24 cellular contexts compared by ENCODE assay signal in genomic region chr6:150806790-150807189, GRCh38. TPM values are rescaled to one million over a fixed set of nuclear protein-coding genes. Genes with fewer than 3 reads are reported as not detected.
DNase-seq lines count a peak whose midpoint lies in the region; ATAC-seq and TF ChIP-seq lines count a peak whose summit lies in the region.
"Had no signal": no experiment of that assay in that cellular context is flagged by ENCODE, and none has a peak within 500 bp of the region (broad histone marks: within the 10 kb centered on the region; RNA-seq: fewer than 3 reads in every experiment).

No MANE protein-coding gene starts in this region.

- no peak for TF ChIP-seq RAD21 in HCT116 (IDR thresholded peaks at IDR 0.05; ENCODE audit: low read depth)

- H3K36me3 ChIP-seq in HCT116 (ENCODE audit: control insufficient read depth in 1 of 2, insufficient read depth in 2 of 2, low read length in 2 of 2), result no peaks in the 10 kb centered on the region
- H3K36me3 ChIP-seq in PC-9 (ENCODE audit: low read depth), result peaks cover 8% of the 10 kb centered on the region; the same call in 1 of the 2 replicates

- no peak overlapping the region for H3K4me2 ChIP-seq in HCT116 (ENCODE audit: low read length)
- H3K4me2 ChIP-seq in PC-9, result no peak overlapping the region; the same call in 1 of the 2 replicates

- H3K9me3 Mint-ChIP-seq in activated T-helper 17 cell treated with anti-CD3 and anti-CD28 coated beads, Interleukin-2, amount 50 U/mL, for 72 hours, result no peaks in the 10 kb centered on the region
- no peaks in the 10 kb centered on the region for H3K9me3 Mint-ChIP-seq in activated T-helper 1 cell treated with anti-CD3 and anti-CD28 coated beads, Interleukin-12 subunit alpha, Interleukin-12 subunit beta, Interleukin-2, Interleukin-4 antibody, amounts not matched to agents 30 ng/mL and 10 ng/mL and 1 ng/mL, durations not matched to agents 14 hours and 24 hours and 36 hours
- no peaks in the 10 kb centered on the region for H3K9me3 Mint-ChIP-seq in HFFc6
- H3K9me3 Mint-ChIP-seq: CD8-positive, alpha-beta T cell had no signal

- H4K20me1 ChIP-seq in HCT116 (ENCODE audit: insufficient read depth) (no peaks in the 10 kb centered on the region), PC-9 (ENCODE audit: insufficient read depth) (no peaks in the 10 kb centered on the region)

- H3K79me2 ChIP-seq in HCT116 (ENCODE audit: insufficient read depth, low read length) (no peaks in the 10 kb centered on the region), PC-9 (ENCODE audit: low read depth) (no peaks in the 10 kb centered on the region)

- H3K9ac ChIP-seq in HCT116 (ENCODE audit: low read length), result no peak overlapping the region

- peaks cover 3% of the 10 kb centered on the region for H3K36me3 Mint-ChIP-seq in activated T-helper 17 cell treated with anti-CD3 and anti-CD28 coated beads, Interleukin-2, amount 50 U/mL, for 72 hours (ENCODE audit: low read depth)
- H3K36me3 Mint-ChIP-seq in activated T-helper 1 cell treated with anti-CD3 and anti-CD28 coated beads, Interleukin-12 subunit alpha, Interleukin-12 subunit beta, Interleukin-2, Interleukin-4 antibody, amounts not matched to agents 30 ng/mL and 10 ng/mL and 1 ng/mL, durations not matched to agents 14 hours and 24 hours and 36 hours (ENCODE audit: low read depth), result no peaks in the 10 kb centered on the region
- H3K36me3 Mint-ChIP-seq in HFFc6 (ENCODE audit: low read depth), result no peaks in the 10 kb centered on the region
- H3K36me3 Mint-ChIP-seq: CD8-positive, alpha-beta T cell had no signal

- TF ChIP-seq CTCF in HCT116 (IDR thresholded peaks at IDR 0.05 in 2 of 3, conservative IDR thresholded peaks at IDR 0.05 in 1 of 3; ENCODE audit: borderline replicate concordance in 1 of 3, insufficient read depth in 1 of 3, low read depth in 2 of 3, low read length in 2 of 3) (no peak), PC-9 (conservative IDR thresholded peaks at IDR 0.05) (no peak), epithelial cell of esophagus (IDR thresholded peaks at IDR 0.05; ENCODE audit: insufficient read depth, low read depth, low read length, missing control alignments) (no peak), HFFc6 (IDR thresholded peaks at IDR 0.05) (no peak)

- BruUV-seq in HCT116 (replicated peaks; lab: Mats Ljungman, UMichigan) (no TSS peak), PC-9 (replicated peaks; lab: Mats Ljungman, UMichigan) (no TSS peak)

- no peak for TF ChIP-seq POLR2A in HCT116 (IDR thresholded peaks at IDR 0.05; ENCODE audit: borderline replicate concordance, extremely low read depth, insufficient read depth, insufficient read length)

- CTCF ChIA-PET in HCT116 (lab: Charles Lee), result interaction anchor here (1.0 kb wide), 1 partner anchor 10 kb away, joined by 5 read pairs; no protein-coding TSS in a partner anchor
- CTCF ChIA-PET in PC-9 (lab: Charles Lee), result interaction anchor here (0.7 kb wide), 1 partner anchor 566 kb away, joined by 6 read pairs; no protein-coding TSS in a partner anchor

- RAD21 ChIA-PET in HCT116 (lab: Charles Lee; ENCODE audit: low non-redundant PET in 1 of 2, low total read pairs in 2 of 2, uncharacterized antibody in 2 of 2, unreplicated experiment in 2 of 2), result interaction anchor here in 1 of 2 experiments (0.7 kb wide), 1 partner anchor 36 kb away, joined by 6 read pairs; no protein-coding TSS in a partner anchor

- peaks cover 4% of the 10 kb centered on the region for H3K27me3 Mint-ChIP-seq in activated T-helper 17 cell treated with anti-CD3 and anti-CD28 coated beads, Interleukin-2, amount 50 U/mL, for 72 hours
- peaks cover 2% of the 10 kb centered on the region for H3K27me3 Mint-ChIP-seq in activated T-helper 1 cell treated with anti-CD3 and anti-CD28 coated beads, Interleukin-12 subunit alpha, Interleukin-12 subunit beta, Interleukin-2, Interleukin-4 antibody, amounts not matched to agents 30 ng/mL and 10 ng/mL and 1 ng/mL, durations not matched to agents 14 hours and 24 hours and 36 hours (ENCODE audit: insufficient read depth)
- peaks cover 8% of the 10 kb centered on the region for H3K27me3 Mint-ChIP-seq in HFFc6 (ENCODE audit: insufficient read depth)

- DNase-seq in HCT116 (ENCODE audit: low read depth, low spot score) (no peak), PC-9 (peak; percentile 18 to 81), epithelial cell of esophagus (ENCODE audit: low read depth) (peak; percentile 84), renal cortical epithelial cell (ENCODE audit: low read depth) (peak; percentile 37), HFFc6 (no peak)
- DNase-seq in activated T-helper 1 cell treated with anti-CD3 and anti-CD28 coated beads, Interleukin-12 subunit alpha, Interleukin-12 subunit beta, Interleukin-2, Interleukin-4 antibody, amounts not matched to agents 30 ng/mL and 10 ng/mL and 1 ng/mL, durations not matched to agents 14 hours and 24 hours and 36 hours (ENCODE audit: low spot score), result no peak
- DNase-seq: CD8-positive, alpha-beta T cell; DMS153; DND-41; Kasumi-1; MV-4-11; NCI-H1105; NCI-H1436 treated with DMSO at 0.1 percent for 48 hours; NCI-H1930; NCI-H2107; NCI-H446 treated with DMSO at 0.1 percent for 48 hours; NCI-H526; SIG-M5; SW 1271 had no signal

- intact Hi-C loops in HCT116 (cut with micrococcal nuclease) (no loop called here), PC-9 (cut with micrococcal nuclease; ENCODE audit: unreplicated experiment) (no loop called here)
- intact Hi-C loops in activated T-helper 1 cell treated with anti-CD3 and anti-CD28 coated beads, Interleukin-12 subunit alpha, Interleukin-12 subunit beta, Interleukin-2, Interleukin-4 antibody, amounts not matched to agents 30 ng/mL and 10 ng/mL and 1 ng/mL, durations not matched to agents 14 hours and 24 hours and 36 hours (cut with micrococcal nuclease), result no loop called here

- POLR2A ChIA-PET in HCT116 (lab: Charles Lee), result interaction anchor here (0.7 kb wide), 1 partner anchor 269 kb away, joined by 3 read pairs; no protein-coding TSS in a partner anchor
- POLR2A ChIA-PET in PC-9 (lab: Charles Lee; ENCODE audit: unreplicated experiment), result interaction anchor here (0.6 kb wide), 1 partner anchor 88 kb away, joined by 3 read pairs; no protein-coding TSS in a partner anchor

- H3K27ac ChIP-seq in HCT116 (ENCODE audit: low read depth, low read length) (no peak overlapping the region), PC-9 (peak overlapping the region; percentile 44; the same call in 1 of the 2 replicates)
- H3K27ac ChIP-seq: C4-2B, SK-N-MC had no signal

- H3K9me3 ChIP-seq in HCT116 (ENCODE audit: control insufficient read depth in 1 of 2, insufficient read depth in 1 of 2, low read depth in 1 of 2, low read length in 2 of 2) (no peaks in the 10 kb centered on the region), PC-9 (ENCODE audit: insufficient read depth, low read depth) (no peaks in the 10 kb centered on the region)

- H3K4me1 ChIP-seq in HCT116 (ENCODE audit: control insufficient read depth in 1 of 2, insufficient read depth in 2 of 2, low read length in 2 of 2) (peaks cover 1 to 2% of the 10 kb centered on the region in 2 experiments; a peak in 2 of 4 replicates), PC-9 (replicated peaks; ENCODE audit: insufficient read depth) (peaks cover 11% of the 10 kb centered on the region)

- H3K4me3 ChIP-seq in HCT116 (replicated peaks in 1 of 2; ENCODE audit: low read depth in 1 of 2, low read length in 2 of 2), result no peak overlapping the region
- H3K4me3 ChIP-seq in PC-9, result no peak overlapping the region
- H3K4me3 ChIP-seq in epithelial cell of esophagus (ENCODE audit: low read length), result no peak overlapping the region
- H3K4me3 ChIP-seq: K562, SK-N-MC had no signal

- H3F3A ChIP-seq in PC-9 (ENCODE audit: insufficient read depth, low read depth), result peaks cover under 1% of the 10 kb centered on the region; the same call in 1 of the 2 replicates

- H2AFZ ChIP-seq in HCT116 (ENCODE audit: low read depth, low read length, poor library complexity, severe bottlenecking), result no peak overlapping the region
- H2AFZ ChIP-seq in PC-9, result no peak overlapping the region

- H3K4me1 Mint-ChIP-seq in activated T-helper 17 cell treated with anti-CD3 and anti-CD28 coated beads, Interleukin-2, amount 50 U/mL, for 72 hours, result peaks cover 2% of the 10 kb centered on the region
- no peaks in the 10 kb centered on the region for H3K4me1 Mint-ChIP-seq in activated T-helper 1 cell treated with anti-CD3 and anti-CD28 coated beads, Interleukin-12 subunit alpha, Interleukin-12 subunit beta, Interleukin-2, Interleukin-4 antibody, amounts not matched to agents 30 ng/mL and 10 ng/mL and 1 ng/mL, durations not matched to agents 14 hours and 24 hours and 36 hours (ENCODE audit: low read depth)
- no peaks in the 10 kb centered on the region for H3K4me1 Mint-ChIP-seq in HFFc6 (ENCODE audit: low read depth)

- no peak for ATAC-seq in HCT116
- ATAC-seq in activated T-helper 17 cell treated with anti-CD3 and anti-CD28 coated beads, Interleukin-2, amount 50 U/mL, for 72 hours (replicated peaks), result no peak
- ATAC-seq: CD8-positive, alpha-beta T cell; K562; Panc1 had no signal

- H3K27me3 ChIP-seq in HCT116 (ENCODE audit: insufficient read depth, low read length), result no peaks in the 10 kb centered on the region
- H3K27me3 ChIP-seq in PC-9 (ENCODE audit: insufficient read depth, low read depth), result no peaks in the 10 kb centered on the region

- H3K9me2 ChIP-seq in HCT116 (ENCODE audit: insufficient read depth), result no peaks in the 10 kb centered on the region
- H3K9me2 ChIP-seq in PC-9 (ENCODE audit: insufficient read depth), result no peaks in the 10 kb centered on the region

- no peak overlapping the region for H3K27ac Mint-ChIP-seq in activated T-helper 17 cell treated with anti-CD3 and anti-CD28 coated beads, Interleukin-2, amount 50 U/mL, for 72 hours
- no peak overlapping the region for H3K27ac Mint-ChIP-seq in activated T-helper 1 cell treated with anti-CD3 and anti-CD28 coated beads, Interleukin-12 subunit alpha, Interleukin-12 subunit beta, Interleukin-2, Interleukin-4 antibody, amounts not matched to agents 30 ng/mL and 10 ng/mL and 1 ng/mL, durations not matched to agents 14 hours and 24 hours and 36 hours
- no peak overlapping the region for H3K27ac Mint-ChIP-seq in HFFc6
- H3K27ac Mint-ChIP-seq: CD8-positive, alpha-beta T cell had no signal

- H3K4me3 Mint-ChIP-seq in activated T-helper 17 cell treated with anti-CD3 and anti-CD28 coated beads, Interleukin-2, amount 50 U/mL, for 72 hours, result no peak overlapping the region
- H3K4me3 Mint-ChIP-seq in activated T-helper 1 cell treated with anti-CD3 and anti-CD28 coated beads, Interleukin-12 subunit alpha, Interleukin-12 subunit beta, Interleukin-2, Interleukin-4 antibody, amounts not matched to agents 30 ng/mL and 10 ng/mL and 1 ng/mL, durations not matched to agents 14 hours and 24 hours and 36 hours, result no peak overlapping the region
- no peak overlapping the region for H3K4me3 Mint-ChIP-seq in HFFc6
- H3K4me3 Mint-ChIP-seq: CD8-positive, alpha-beta T cell had no signal

RNA-seq across cellular contexts. Expression of gene MTHFD1L, which starts 58.7 kb away (rescaled TPM):
- total RNA-seq in HCT116 (2021; ENCODE audit: unreplicated experiment) (127 TPM), PC-9 (2021) (53.3 and 65.8 TPM in 2 replicates), renal cortical epithelial cell (38.7 and 53.7 TPM in 2 replicates)
- 86.6 and 93.8 TPM in 2 replicates for polyA plus RNA-seq in HCT116 (2012)
- total RNA-seq in activated T-helper 17 cell treated with anti-CD3 and anti-CD28 coated beads, Interleukin-2, amount 50 U/mL, for 72 hours, result 100 to 1,000 TPM in 1 of 2 donors, 10 to 100 TPM in 1; 58.0 to 107 TPM
- 121 and 125 TPM in 2 replicates for total RNA-seq in activated T-helper 1 cell treated with anti-CD3 and anti-CD28 coated beads, Interleukin-12 subunit alpha, Interleukin-12 subunit beta, Interleukin-2, Interleukin-4 antibody, amounts not matched to agents 30 ng/mL and 10 ng/mL and 1 ng/mL, durations not matched to agents 14 hours and 24 hours and 36 hours
- 10 to 100 TPM; 67.5 to 88.7 (median 80.9) TPM for total RNA-seq in HFFc6 (2021; fragmentation: NEBNext Ultra II Directional; extraction: Animal tissue kit (Norgen Biotek cat#: 25700))

Comparison
In these comparisons a context has a peak if more than half of its experiments do, and no peak if none do; other contexts are left out.
1. DNase-seq: peak in PC-9 (2 of 2), epithelial cell of esophagus (single experiment) and renal cortical epithelial cell (single experiment); none in HCT116 (single experiment), activated T-helper 1 cell treated with anti-CD3 and anti-CD28 coated beads, Interleukin-12 subunit alpha, Interleukin-12 subunit beta, Interleukin-2, Interleukin-4 antibody, amounts not matched to agents 30 ng/mL and 10 ng/mL and 1 ng/mL, durations not matched to agents 14 hours and 24 hours and 36 hours (single experiment) and HFFc6 (single experiment).